13 cellular contexts compared by ENCODE assay signal in the genomic region with DNA sequence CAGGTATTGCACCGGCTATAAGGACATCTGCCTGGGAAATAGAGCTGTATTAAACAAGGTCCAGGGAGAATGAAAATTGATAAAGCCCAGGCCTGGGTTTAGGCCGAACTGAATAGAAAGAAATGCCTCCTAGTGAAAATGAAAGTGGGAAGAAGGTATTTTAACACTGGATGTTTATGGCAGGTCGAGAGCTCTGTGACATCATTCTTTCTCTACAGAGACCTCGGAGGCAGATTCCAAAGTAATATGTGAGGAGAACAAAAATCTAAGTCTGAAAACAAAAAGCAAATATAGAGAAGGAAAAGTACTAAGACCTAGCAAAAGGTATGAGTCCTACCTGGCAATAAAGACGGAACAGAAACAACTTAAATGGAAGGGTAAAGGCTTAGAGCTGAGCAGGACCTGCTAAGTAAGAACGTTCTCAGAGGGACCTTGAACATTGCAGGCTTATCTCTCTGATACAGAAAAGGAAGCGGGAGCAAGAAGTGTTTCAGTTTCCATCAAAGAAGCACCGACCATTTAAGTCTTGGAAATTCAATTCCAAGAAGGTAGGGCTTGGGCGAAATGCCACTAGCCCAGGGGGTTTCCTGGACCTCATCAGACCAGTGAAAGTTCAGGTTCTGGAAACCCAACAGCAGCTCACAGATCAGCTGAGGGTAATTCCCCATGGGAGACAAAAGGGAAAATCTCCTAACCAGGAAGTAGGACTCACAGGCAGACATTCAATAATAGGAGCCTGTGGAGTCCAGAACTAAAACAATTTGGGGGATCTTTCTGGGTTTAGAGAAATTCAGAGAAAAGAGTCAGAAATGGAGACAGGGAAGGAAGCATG.
A peak's percentile ranks its signal among the peaks of the same experiment; 100 is the strongest.
DNase-seq lines count a peak whose midpoint lies in the region; ATAC-seq, FAIRE-seq and TF ChIP-seq lines count a peak whose summit lies in the region.
"Had no signal": no experiment of that assay in that cellular context is flagged by ENCODE, and none has a peak within 500 bp of the region (broad histone marks: within the 10 kb centered on the region; RNA-seq: fewer than 3 reads in every experiment).

No MANE protein-coding gene starts in this region.

- FAIRE-seq in K562 (lab: Jason Lieb, UNC) (peak; percentile 87), H54 (lab: Jason Lieb, UNC) (no peak)

- H3K9me1 ChIP-seq in K562 (ENCODE audit: control insufficient read depth, insufficient read depth, low read length), result no peaks in the 10 kb centered on the region

- H4K20me1 ChIP-seq in MM.1S (ENCODE audit: insufficient read depth, low read length), result no peaks in the 10 kb centered on the region
- no peaks in the 10 kb centered on the region for H4K20me1 ChIP-seq in K562 (replicated peaks; ENCODE audit: control insufficient read depth, insufficient read depth, low read length)

- no peaks in the 10 kb centered on the region for H3K9me2 ChIP-seq in MM.1S (replicated peaks; ENCODE audit: insufficient read depth, low read length)

- DNase-seq in T-helper 1 cell (no peak), MM.1S (peak; percentile 23), K562 (ENCODE audit: extremely low read depth in 1 of 4, low spot score in 3 of 4) (peak in 2 of 4 experiments; percentile 58 to 81), progenitor cell of endocrine pancreas (ENCODE audit: low spot score, unreplicated experiment) (no peak), OCI-M2 (lab: John Stamatoyannopoulos, UW; ENCODE audit: unreplicated experiment) (no peak), mesendoderm (no peak), H54 (ENCODE audit: insufficient read length, low spot score) (no peak)
- DNase-seq: 8988T, NCI-H1417 treated with DMSO at 0.1 percent for 48 hours, SJCRH30 had no signal

- peaks cover 18% of the 10 kb centered on the region for H3K36me3 Mint-ChIP-seq in T-helper 1 cell treated with Interleukin-12 subunit alpha and Interleukin-12 subunit beta and Interleukin-4 antibody, amounts not matched to agents 30 μg/mL and 1 μg/mL, for 36 hours (ENCODE audit: low read depth)
- H3K36me3 Mint-ChIP-seq in progenitor cell of endocrine pancreas (ENCODE audit: insufficient read depth), result peaks cover 24% of the 10 kb centered on the region
- H3K36me3 Mint-ChIP-seq: activated naive CD4-positive, alpha-beta T cell treated with anti-CD3 and anti-CD28 coated beads, Interleukin-2, amount 50 U/mL, for 24 hours had no signal

- H3K36me3 ChIP-seq in MM.1S (replicated peaks; ENCODE audit: insufficient read depth, low read length), result no peaks in the 10 kb centered on the region
- H3K36me3 ChIP-seq in K562 (ENCODE audit: control insufficient read depth, insufficient read depth, low read length), result peaks cover 81% of the 10 kb centered on the region
- H3K36me3 ChIP-seq in mesendoderm (ENCODE audit: control insufficient read depth, insufficient read depth, low read length), result no peaks in the 10 kb centered on the region
- H3K36me3 ChIP-seq: SJCRH30 had no signal

- in situ Hi-C loops in K562 (cut with MboI), result loop anchor here (25.0 kb wide), 1 partner anchor 717 kb away; no protein-coding TSS in a partner anchor

- no peak overlapping the region for H3K18ac ChIP-seq in mesendoderm (ENCODE audit: low read length)

- no peaks in the 10 kb centered on the region for H3K27me3 ChIP-seq in MM.1S (replicated peaks; ENCODE audit: insufficient read depth, low read length)
- no peaks in the 10 kb centered on the region for H3K27me3 ChIP-seq in K562 (ENCODE audit: control insufficient read depth in 2 of 2, insufficient read depth in 2 of 2, low read length in 2 of 2)
- no peaks in the 10 kb centered on the region for H3K27me3 ChIP-seq in mesendoderm (ENCODE audit: insufficient read depth, low read length, poor library complexity)
- H3K27me3 ChIP-seq: SJCRH30 had no signal

- H3K79me2 ChIP-seq in MM.1S (ENCODE audit: low read length) (no peaks in the 10 kb centered on the region), K562 (ENCODE audit: control insufficient read depth, insufficient read depth, low read length) (peaks cover 19% of the 10 kb centered on the region), mesendoderm (ENCODE audit: control insufficient read depth, insufficient read depth, low read length) (no peaks in the 10 kb centered on the region)
- H3K79me2 ChIP-seq: parathyroid adenoma had no signal

- no peaks in the 10 kb centered on the region for H3K27me3 Mint-ChIP-seq in T-helper 1 cell treated with Interleukin-12 subunit alpha and Interleukin-12 subunit beta and Interleukin-4 antibody, amounts not matched to agents 30 μg/mL and 1 μg/mL, for 36 hours (ENCODE audit: low read depth)
- H3K27me3 Mint-ChIP-seq in progenitor cell of endocrine pancreas, result no peaks in the 10 kb centered on the region
- H3K27me3 Mint-ChIP-seq: activated naive CD4-positive, alpha-beta T cell treated with anti-CD3 and anti-CD28 coated beads, Interleukin-2, amount 50 U/mL, for 24 hours had no signal

- H3K79me1 ChIP-seq in mesendoderm (ENCODE audit: low read length), result no peaks in the 10 kb centered on the region

- intact Hi-C loops in K562 (cut with micrococcal nuclease), result loop anchor here (2.0 to 10.0 kb wide), 5 partner anchors 77 to 700 kb away; a partner anchor contains a TSS

- no peaks in the 10 kb centered on the region for H3K9me3 Mint-ChIP-seq in T-helper 1 cell treated with Interleukin-12 subunit alpha and Interleukin-12 subunit beta and Interleukin-4 antibody, amounts not matched to agents 30 μg/mL and 1 μg/mL, for 36 hours
- peaks cover 3% of the 10 kb centered on the region for H3K9me3 Mint-ChIP-seq in progenitor cell of endocrine pancreas (ENCODE audit: low read depth)
- H3K9me3 Mint-ChIP-seq: activated naive CD4-positive, alpha-beta T cell treated with anti-CD3 and anti-CD28 coated beads, Interleukin-2, amount 50 U/mL, for 24 hours had no signal

- H3K9me3 ChIP-seq in MM.1S (replicated peaks; ENCODE audit: insufficient read depth, low read length), result no peaks in the 10 kb centered on the region
- no peaks in the 10 kb centered on the region for H3K9me3 ChIP-seq in K562 (replicated peaks; ENCODE audit: control insufficient read depth, insufficient read depth, low read depth, low read length)
- H3K9me3 ChIP-seq: SJCRH30 had no signal

- H3K56ac ChIP-seq in mesendoderm (ENCODE audit: low read length), result no peak overlapping the region

- WGBS in K562 (ENCODE audit: insufficient coverage, low coverage, missing lambda C conversion rate), result 2% methylated on average over 9 of the region's 9 CpGs
- no CpG with 5 or more reads among the region's 9 CpGs for WGBS in mesendoderm (ENCODE audit: extremely low coverage, insufficient coverage, low lambda C conversion rate)

- no peak overlapping the region for H4K5ac ChIP-seq in mesendoderm (ENCODE audit: low read length)

- H3F3A ChIP-seq in MM.1S (ENCODE audit: insufficient read depth, low read length), result no peaks in the 10 kb centered on the region

- H2BK5ac ChIP-seq in mesendoderm (ENCODE audit: low read length), result no peak overlapping the region

- peak overlapping the region; percentile 82 for H3K4me2 ChIP-seq in MM.1S (ENCODE audit: low read depth, low read length)
- peak overlapping the region; percentile 53 for H3K4me2 ChIP-seq in K562 (ENCODE audit: insufficient read depth, low read length)
- no peak overlapping the region for H3K4me2 ChIP-seq in mesendoderm (ENCODE audit: low read length)

- TF ChIP-seq CTCF in MM.1S (IDR thresholded peaks at IDR 0.05; ENCODE audit: low read length) (no peak), K562 (IDR thresholded peaks at IDR 0.05 in 2 of 3, conservative IDR thresholded peaks at IDR 0.05 in 1 of 3; ENCODE audit: insufficient read depth in 2 of 3, low read depth in 1 of 3, low read length in 3 of 3) (no peak), progenitor cell of endocrine pancreas (IDR thresholded peaks at IDR 0.05; ENCODE audit: unreplicated experiment) (no peak)

- no peak overlapping the region for H3K27ac ChIP-seq in MM.1S (ENCODE audit: low read length)
- H3K27ac ChIP-seq in K562 (ENCODE audit: extremely low read depth, low read depth, low read length), result peak overlapping the region; percentile 77
- H3K27ac ChIP-seq in mesendoderm (ENCODE audit: low read depth, low read length), result no peak overlapping the region
- H3K27ac ChIP-seq: parathyroid adenoma, SJCRH30 had no signal

- no peak overlapping the region for H3K4ac ChIP-seq in mesendoderm (ENCODE audit: low read depth, low read length)

- no peak overlapping the region for H3K23ac ChIP-seq in mesendoderm (ENCODE audit: low read length)

- no peak overlapping the region for H2BK120ac ChIP-seq in mesendoderm (ENCODE audit: low read depth, low read length)

- CTCF ChIA-PET in K562 (lab: Yijun Ruan, JAX; ENCODE audit: low intra/inter-chr PET ratio), result no interaction called here

- H2AFZ ChIP-seq in MM.1S (ENCODE audit: low read length) (peak overlapping the region; percentile 47), K562 (ENCODE audit: low read depth, low read length) (peak overlapping the region; percentile 35)
- H2AFZ ChIP-seq: parathyroid adenoma had no signal

- peak; percentile 75 for ATAC-seq in K562

- peaks cover 31% of the 10 kb centered on the region for H3K4me1 Mint-ChIP-seq in T-helper 1 cell treated with Interleukin-12 subunit alpha and Interleukin-12 subunit beta and Interleukin-4 antibody, amounts not matched to agents 30 μg/mL and 1 μg/mL, for 36 hours (ENCODE audit: low read depth)
- peaks cover 13% of the 10 kb centered on the region for H3K4me1 Mint-ChIP-seq in progenitor cell of endocrine pancreas (ENCODE audit: low read depth)

- peak; percentile 63; the same call in 1 of the 2 replicates for TF ChIP-seq EP300 in K562 (IDR thresholded peaks at IDR 0.05; ENCODE audit: low read length)

- no peak for TF ChIP-seq RAD21 in K562 (CRISPR knock-in tag; conservative IDR thresholded peaks at IDR 0.05 in 1 of 2, IDR thresholded peaks at IDR 0.05 in 1 of 2)

- no peak for TF ChIP-seq POLR2A in K562 (conservative IDR thresholded peaks at IDR 0.05)
- TF ChIP-seq POLR2A in H54 (IDR thresholded peaks at IDR 0.05; ENCODE audit: low read depth, low read length), result no peak

- no peak overlapping the region for H2BK15ac ChIP-seq in mesendoderm (replicated peaks; ENCODE audit: low read depth)

- no peak overlapping the region for H2AK5ac ChIP-seq in mesendoderm (ENCODE audit: low read length)

- H3K9ac ChIP-seq in MM.1S (ENCODE audit: low read length), result no peak overlapping the region; the same call in 1 of the 2 replicates
- peak overlapping the region; percentile 40 to 50; a peak in 3 of 4 replicates for H3K9ac ChIP-seq in K562 (ENCODE audit: insufficient read depth in 1 of 2, low read depth in 2 of 2, low read length in 2 of 2)
- no peak overlapping the region for H3K9ac ChIP-seq in mesendoderm (ENCODE audit: low read length)
- H3K9ac ChIP-seq: parathyroid adenoma had no signal

- H4K8ac ChIP-seq in mesendoderm (ENCODE audit: low read depth, low read length), result no peak overlapping the region

- H3K4me3 ChIP-seq in MM.1S (ENCODE audit: low read length) (peak overlapping the region; percentile 49), K562 (peak overlapping the region; percentile 6; the same call in 1 of the 2 replicates), mesendoderm (ENCODE audit: low read length) (no peak overlapping the region)
- H3K4me3 ChIP-seq: SJCRH30 had no signal

- BruUV-seq in K562 (replicated peaks; lab: Mats Ljungman, UMichigan), result no TSS peak

- POLR2A ChIA-PET in K562 (lab: Yijun Ruan, JAX), result interaction anchor here (0.6 to 2.0 kb wide), 4 partner anchors 11 to 250 kb away, joined by 3 to 7 read pairs (median 4); a partner anchor contains a TSS

- peak overlapping the region; percentile 55 for H3K27ac Mint-ChIP-seq in T-helper 1 cell treated with Interleukin-12 subunit alpha and Interleukin-12 subunit beta and Interleukin-4 antibody, amounts not matched to agents 30 μg/mL and 1 μg/mL, for 36 hours
- peak overlapping the region; percentile 54 for H3K27ac Mint-ChIP-seq in progenitor cell of endocrine pancreas
- H3K27ac Mint-ChIP-seq: activated naive CD4-positive, alpha-beta T cell treated with anti-CD3 and anti-CD28 coated beads, Interleukin-2, amount 50 U/mL, for 24 hours had no signal

- H3K4me1 ChIP-seq in MM.1S (ENCODE audit: low read length) (peaks cover 11% of the 10 kb centered on the region; the same call in 1 of the 2 replicates), K562 (replicated peaks in 1 of 2; ENCODE audit: control insufficient read depth in 2 of 2, insufficient read depth in 2 of 2, low read length in 2 of 2) (peaks cover 8 to 35% of the 10 kb centered on the region in 2 experiments; a peak in 4 of 5 replicates), mesendoderm (ENCODE audit: control insufficient read depth, low read depth, low read length) (no peaks in the 10 kb centered on the region)
- H3K4me1 ChIP-seq: parathyroid adenoma, SJCRH30 had no signal

- H3K4me3 Mint-ChIP-seq in T-helper 1 cell treated with Interleukin-12 subunit alpha and Interleukin-12 subunit beta and Interleukin-4 antibody, amounts not matched to agents 30 μg/mL and 1 μg/mL, for 36 hours, result peak overlapping the region; percentile 35
- H3K4me3 Mint-ChIP-seq in progenitor cell of endocrine pancreas (ENCODE audit: low read depth), result no peak overlapping the region
- H3K4me3 Mint-ChIP-seq: activated naive CD4-positive, alpha-beta T cell treated with anti-CD3 and anti-CD28 coated beads, Interleukin-2, amount 50 U/mL, for 24 hours had no signal

Comparison
In these comparisons a context has a peak if more than half of its experiments do, and no peak if none do; other contexts are left out.
1. H3K9ac ChIP-seq: peak in K562 (2 of 2); none in MM.1S (single experiment) and mesendoderm (single experiment).